In genomic region chr2:147211484-147211883, GRCh38 we compare ENCODE assay signal across 25 cellular contexts.
"Had no signal": no experiment of that assay in that cellular context is flagged by ENCODE, and none has a peak within 500 bp of the region (broad histone marks: within the 10 kb centered on the region; RNA-seq: fewer than 3 reads in every experiment).

No MANE protein-coding gene starts in this region.

- FAIRE-seq: keratinocyte had no signal

- H3K9me3 Mint-ChIP-seq: type B pancreatic cell had no signal

- H3K36me3 ChIP-seq: left lung, lower lobe of right lung, ovary, right atrium auricular region, tibial nerve, uterus had no signal

- H3K9me3 ChIP-seq: ovary had no signal

- H3K27me3 ChIP-seq: left lung, ovary, right atrium auricular region, tibial nerve, uterus had no signal

- H3K27ac Mint-ChIP-seq: naive thymus-derived CD4-positive, alpha-beta T cell; natural killer cell treated with Interleukin-12 subunit alpha and Interleukin-12 subunit beta and Interleukin-15 and Interleukin-18, amount 100 ng/mL, for 72 hours; progenitor cell of endocrine pancreas; stimulated activated memory B cell treated with anti-CD40 and anti-IgM and Interleukin-4, amounts not matched to agents 10 μg/mL and 1 μg/mL and 100 μg/mL, for 72 hours; stimulated activated naive CD8-positive, alpha-beta T cell treated with anti-CD3 and anti-CD28 coated beads, Interleukin-15, amount 100 ng/mL, for 72 hours; type B pancreatic cell had no signal

- H3K27me3 Mint-ChIP-seq: progenitor cell of endocrine pancreas; stimulated activated memory B cell treated with anti-CD40 and anti-IgM and Interleukin-4, amounts not matched to agents 10 μg/mL and 1 μg/mL and 100 μg/mL, for 72 hours; stimulated activated naive CD8-positive, alpha-beta T cell treated with anti-CD3 and anti-CD28 coated beads, Interleukin-15, amount 100 ng/mL, for 72 hours; type B pancreatic cell had no signal

- H3K4me3 ChIP-seq: left lung, lower lobe of right lung, mucosa of descending colon, ovary, right atrium auricular region, skin epidermis, tibial nerve, uterus had no signal

- H3K36me3 Mint-ChIP-seq: natural killer cell treated with Interleukin-12 subunit alpha and Interleukin-12 subunit beta and Interleukin-15 and Interleukin-18, amount 100 ng/mL, for 72 hours; stimulated activated memory B cell treated with anti-CD40 and anti-IgM and Interleukin-4, amounts not matched to agents 10 μg/mL and 1 μg/mL and 100 μg/mL, for 72 hours; type B pancreatic cell had no signal

- H3K27ac ChIP-seq: left lung, lower lobe of right lung, ovary, right atrium auricular region, skin epidermis, tibial nerve, uterus had no signal

- DNase-seq: hippocampal formation; kidney glomerular epithelial cell; left colon; left lung; lower lobe of right lung; midbrain; mucosa of descending colon; naive thymus-derived CD4-positive, alpha-beta T cell; ovary; stimulated activated CD4-positive, alpha-beta T cell treated with anti-CD3 and anti-CD28 coated beads, Interleukin-12 subunit alpha, Interleukin-12 subunit beta, amount 100 ng/mL, for 4 hours; stimulated activated CD4-positive, alpha-beta T cell treated with anti-CD3 and anti-CD28 coated beads, Interleukin-15, amount 100 ng/mL, for 24 hours; stimulated activated CD4-positive, alpha-beta T cell treated with anti-CD3 and anti-CD28 coated beads, Interleukin-4, amount 100 ng/mL, for 24 hours; stimulated activated naive CD4-positive, alpha-beta T cell treated with Interleukin-2 at 50 U/mL for 16 hours; stimulated activated naive CD8-positive, alpha-beta T cell treated with anti-CD3 and anti-CD28 coated beads, Interleukin-15, amount 100 ng/mL, for 72 hours; substantia nigra; uterus had no signal

- H3K4me1 ChIP-seq: left lung, lower lobe of right lung, right atrium auricular region, tibial nerve, uterus had no signal

- ATAC-seq: left colon; left lung; lower lobe of right lung; mucosa of descending colon; naive thymus-derived CD4-positive, alpha-beta T cell; natural killer cell treated with Interleukin-12 subunit alpha and Interleukin-12 subunit beta and Interleukin-15 and Interleukin-18, amount 100 ng/mL, for 72 hours; sciatic nerve; stimulated activated memory B cell treated with anti-CD40 and anti-IgM and Interleukin-4, amounts not matched to agents 10 μg/mL and 1 μg/mL and 100 μg/mL, for 72 hours; stimulated activated naive CD8-positive, alpha-beta T cell treated with anti-CD3 and anti-CD28 coated beads, Interleukin-15, amount 100 ng/mL, for 72 hours had no signal

- H3K4me1 Mint-ChIP-seq: naive thymus-derived CD4-positive, alpha-beta T cell; stimulated activated memory B cell treated with anti-CD40 and anti-IgM and Interleukin-4, amounts not matched to agents 10 μg/mL and 1 μg/mL and 100 μg/mL, for 72 hours; stimulated activated naive CD8-positive, alpha-beta T cell treated with anti-CD3 and anti-CD28 coated beads, Interleukin-15, amount 100 ng/mL, for 72 hours had no signal

- H3K4me3 Mint-ChIP-seq: naive thymus-derived CD4-positive, alpha-beta T cell; natural killer cell treated with Interleukin-12 subunit alpha and Interleukin-12 subunit beta and Interleukin-15 and Interleukin-18, amount 100 ng/mL, for 72 hours; stimulated activated memory B cell treated with anti-CD40 and anti-IgM and Interleukin-4, amounts not matched to agents 10 μg/mL and 1 μg/mL and 100 μg/mL, for 72 hours; stimulated activated naive CD8-positive, alpha-beta T cell treated with anti-CD3 and anti-CD28 coated beads, Interleukin-15, amount 100 ng/mL, for 72 hours; type B pancreatic cell had no signal
